In genomic region chrX:10245219-10245618, GRCh38 we compare ENCODE assay signal across 16 cellular contexts.
DNase-seq lines count a peak whose midpoint lies in the region; ATAC-seq, FAIRE-seq and TF ChIP-seq lines count a peak whose summit lies in the region.
"Had no signal": no experiment of that assay in that cellular context is flagged by ENCODE, and none has a peak within 500 bp of the region (broad histone marks: within the 10 kb centered on the region; RNA-seq: fewer than 3 reads in every experiment).

No MANE protein-coding gene starts in this region.

- H3K27ac ChIP-seq in BLaER1 (no peak overlapping the region), fibroblast of lung (ENCODE audit: insufficient read depth, low read length) (no peak overlapping the region), A673 (ENCODE audit: low read depth, low read length, poor library complexity, severe bottlenecking) (no peak overlapping the region), pancreas (no peak overlapping the region)
- H3K27ac ChIP-seq: C4-2B, GM23248 had no signal

- H2AFZ ChIP-seq in Loucy (ENCODE audit: low read length) (peak overlapping the region; percentile 65; the same call in 1 of the 2 replicates), fibroblast of lung (ENCODE audit: low read length) (peak overlapping the region; percentile 9)
- H2AFZ ChIP-seq: GM23248 had no signal

- POLR2A ChIA-PET in A673 (lab: Charles Lee; ENCODE audit: low non-redundant PET), result interaction anchor here (0.6 kb wide), 1 partner anchor 85 kb away, joined by 4 read pairs; no protein-coding TSS in a partner anchor

- H3K9me3 ChIP-seq in BLaER1, result peaks cover 9% of the 10 kb centered on the region; the same call in 1 of the 2 replicates
- H3K9me3 ChIP-seq in Loucy (ENCODE audit: insufficient read depth, low read depth, low read length), result no peaks in the 10 kb centered on the region
- H3K9me3 ChIP-seq in fibroblast of lung (ENCODE audit: control insufficient read depth, insufficient read depth, low read depth, low read length), result no peaks in the 10 kb centered on the region
- H3K9me3 ChIP-seq in A673 (ENCODE audit: low read depth, low read length, poor library complexity, severe bottlenecking), result no peaks in the 10 kb centered on the region
- no peaks in the 10 kb centered on the region for H3K9me3 ChIP-seq in pancreas

- no peak for FAIRE-seq in pancreas (lab: Jason Lieb, UNC)
- FAIRE-seq: GM18507, H54, K562 had no signal

- 57 to 60% methylated on average over 4 of the region's 4 CpGs for WGBS in pancreas, 2 donors

- H3K4me2 ChIP-seq in BLaER1, result peak overlapping the region; percentile 11
- peak overlapping the region; percentile 54 for H3K4me2 ChIP-seq in Loucy (ENCODE audit: low read depth, low read length, poor library complexity, severe bottlenecking)
- no peak overlapping the region for H3K4me2 ChIP-seq in fibroblast of lung (ENCODE audit: extremely low read depth, insufficient read depth, low read length)

- H3K9me2 ChIP-seq in Loucy (replicated peaks; ENCODE audit: low read depth, low read length), result no peaks in the 10 kb centered on the region

- H4K20me1 ChIP-seq in BLaER1 (no peaks in the 10 kb centered on the region), Loucy (ENCODE audit: insufficient read depth, low read length, poor library complexity, severe bottlenecking) (no peaks in the 10 kb centered on the region), fibroblast of lung (ENCODE audit: control insufficient read depth, extremely low read depth, insufficient read depth, low read length) (no peaks in the 10 kb centered on the region)

- intact Hi-C loops in sciatic nerve (cut with DNase I) (no loop called here), A673 (cut with micrococcal nuclease; ENCODE audit: unreplicated experiment) (no loop called here), pancreas (cut with DNase I) (no loop called here)

- H3K79me2 ChIP-seq in Loucy (ENCODE audit: insufficient read depth, low read length) (no peaks in the 10 kb centered on the region), fibroblast of lung (ENCODE audit: control insufficient read depth, insufficient read depth, low read length) (no peaks in the 10 kb centered on the region)

- H3K27me3 ChIP-seq in BLaER1 (peaks cover 43% of the 10 kb centered on the region), Loucy (ENCODE audit: insufficient read depth, low read length, poor library complexity, severe bottlenecking) (no peaks in the 10 kb centered on the region), fibroblast of lung (ENCODE audit: control insufficient read depth, insufficient read depth, low read length) (no peaks in the 10 kb centered on the region), A673 (replicated peaks; ENCODE audit: insufficient read depth, low read depth, low read length, poor library complexity) (no peaks in the 10 kb centered on the region), pancreas (no peaks in the 10 kb centered on the region)

- TF ChIP-seq CTCF in Loucy (conservative IDR thresholded peaks at IDR 0.05; ENCODE audit: low read length) (no peak), fibroblast of lung (conservative IDR thresholded peaks at IDR 0.05 in 1 of 2, IDR thresholded peaks at IDR 0.05 in 1 of 2; ENCODE audit: low read depth in 1 of 2, low read length in 2 of 2) (no peak), A673 (conservative IDR thresholded peaks at IDR 0.05; ENCODE audit: low read depth, low read length) (no peak), pancreas (IDR thresholded peaks at IDR 0.05) (no peak)

- H3K9ac ChIP-seq in BLaER1 (no peak overlapping the region), Loucy (ENCODE audit: low read depth, low read length, poor library complexity, severe bottlenecking) (peak overlapping the region; percentile 36), fibroblast of lung (ENCODE audit: insufficient read depth, low read length) (no peak overlapping the region)
- H3K9ac ChIP-seq: GM23248 had no signal

- peaks cover 3% of the 10 kb centered on the region; the same call in 1 of the 2 replicates for H3F3A ChIP-seq in Loucy (ENCODE audit: low read depth)

- peak in 1 of 2 donors; percentile 25 for DNase-seq in fibroblast of lung (ENCODE audit: low read depth in 2 of 2)
- DNase-seq in sciatic nerve (ENCODE audit: low spot score), result no peak
- no peak for DNase-seq in A673 (ENCODE audit: low spot score)
- DNase-seq in NCI-H2029 treated with DMSO at 0.1 percent for 48 hours (lab: John Stamatoyannopoulos, UW), result no peak
- no peak for DNase-seq in pancreas
- DNase-seq: 8988T; ACHN; CD4-positive, alpha-beta memory T cell; DMS79; GM23248 had no signal

- H3K4me1 ChIP-seq in BLaER1 (peaks cover 53% of the 10 kb centered on the region), Loucy (ENCODE audit: insufficient read depth, low read length, poor library complexity, severe bottlenecking) (peaks cover 26% of the 10 kb centered on the region), fibroblast of lung (ENCODE audit: control insufficient read depth, extremely low read depth, insufficient read depth, low read length) (peaks cover 3% of the 10 kb centered on the region), A673 (ENCODE audit: insufficient read depth, low read length, poor library complexity, severe bottlenecking) (no peaks in the 10 kb centered on the region), pancreas (no peaks in the 10 kb centered on the region)

- CTCF ChIA-PET in A673 (lab: Charles Lee), result no interaction called here

- no peaks in the 10 kb centered on the region for H3K36me3 ChIP-seq in BLaER1
- H3K36me3 ChIP-seq in Loucy (ENCODE audit: insufficient read depth, low read length), result no peaks in the 10 kb centered on the region
- no peaks in the 10 kb centered on the region for H3K36me3 ChIP-seq in fibroblast of lung (ENCODE audit: control insufficient read depth, insufficient read depth, low read length)
- H3K36me3 ChIP-seq in A673 (ENCODE audit: insufficient read depth, low read length, poor library complexity, severe bottlenecking), result no peaks in the 10 kb centered on the region
- no peaks in the 10 kb centered on the region for H3K36me3 ChIP-seq in pancreas

- peak; percentile 41 for ATAC-seq in sciatic nerve
- ATAC-seq in pancreas, result no peak
- ATAC-seq: K562 had no signal

- H3K4me3 ChIP-seq in BLaER1, result no peak overlapping the region
- peak overlapping the region; percentile 37 for H3K4me3 ChIP-seq in Loucy (ENCODE audit: low read length, poor library complexity, severe bottlenecking)
- H3K4me3 ChIP-seq in fibroblast of lung (replicated peaks in 1 of 4; ENCODE audit: control extremely low read depth in 1 of 4, insufficient read depth in 1 of 4, low read depth in 3 of 4, low read length in 4 of 4), result no peak overlapping the region
- H3K4me3 ChIP-seq in A673 (ENCODE audit: low read depth, low read length, poor library complexity, severe bottlenecking), result no peak overlapping the region
- no peak overlapping the region for H3K4me3 ChIP-seq in pancreas
- H3K4me3 ChIP-seq: GM23248, K562 had no signal

- BruUV-seq in A673 (replicated peaks; lab: Mats Ljungman, UMichigan), result no TSS peak
